In the genomic region with DNA sequence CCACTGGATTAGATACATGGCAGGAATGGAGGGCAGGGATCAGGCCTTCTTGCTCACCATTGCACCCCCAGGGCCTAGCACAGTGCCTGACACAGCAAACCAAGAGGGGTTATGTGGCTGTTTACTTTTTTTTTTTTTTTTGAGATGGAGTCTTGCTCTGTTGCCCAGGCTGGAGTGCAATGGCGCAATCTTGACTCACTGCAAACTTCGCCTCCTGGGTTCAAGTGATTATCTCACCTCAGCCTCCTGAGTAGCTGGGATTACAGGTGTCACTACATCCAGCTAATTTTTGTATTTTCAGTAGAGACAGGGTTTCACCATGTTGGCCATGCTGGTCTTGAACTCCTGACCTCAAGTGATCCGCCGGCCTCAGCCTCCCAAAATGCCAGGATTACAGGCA, we compare ENCODE assay signal across 3 cellular contexts.
A peak's percentile ranks its signal among the peaks of the same experiment; 100 is the strongest.
TF ChIP-seq lines count a peak whose summit lies in the region.

No MANE protein-coding gene starts in this region.

TF ChIP-seq in HEK293, 187 proteins besides CTCF, POLR2A, EP300 and RAD21:
- TF ChIP-seq ZNF121 (tag by site-specific recombination; IDR thresholded peaks at IDR 0.05), result 0 out of 2 replicates have a peak, but pooled peaks have one; percentile 53

TF ChIP-seq in K562, 482 proteins besides CTCF, POLR2A, EP300 and RAD21:
- peak; percentile 58; the same call in 1 of the 2 replicates for TF ChIP-seq ZNF121 (CRISPR knock-in tag; conservative IDR thresholded peaks at IDR 0.05)

TF ChIP-seq in HepG2, 621 proteins besides CTCF, POLR2A, EP300 and RAD21:
- peak; percentile 87 for TF ChIP-seq ZNF121 (CRISPR knock-in tag; IDR thresholded peaks at IDR 0.05)
